8 cellular contexts compared by ENCODE assay signal in the genomic region with DNA sequence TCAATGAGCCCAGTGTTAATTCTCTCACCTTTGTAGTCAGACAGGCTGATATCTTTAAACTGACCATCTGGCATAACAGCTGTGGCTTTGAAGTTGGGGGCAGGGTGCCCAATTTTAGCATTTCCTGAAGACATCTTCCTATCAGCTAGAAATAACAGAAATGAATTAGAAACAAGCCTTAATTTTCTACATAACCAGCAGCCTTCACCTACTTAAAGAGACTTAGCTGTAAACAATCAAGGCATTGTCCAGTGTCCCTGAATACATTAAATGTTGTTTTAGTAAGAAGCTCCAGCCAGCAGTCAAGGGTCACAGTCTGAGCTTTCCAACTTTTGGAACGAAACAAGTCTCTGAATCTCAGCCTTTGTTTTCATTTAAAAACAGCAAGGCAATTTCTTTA. TPM values are rescaled to one million over a fixed set of nuclear protein-coding genes. Genes with fewer than 3 reads are reported as not detected.
DNase-seq lines count a peak whose midpoint lies in the region; ATAC-seq and TF ChIP-seq lines count a peak whose summit lies in the region.

No MANE protein-coding gene starts in this region.

- TF ChIP-seq CTCF in fibroblast of pulmonary artery (IDR thresholded peaks at IDR 0.05; ENCODE audit: low read length, missing control alignments) (no peak), sigmoid colon (IDR thresholded peaks at IDR 0.05) (no peak)

- H3K27me3 ChIP-seq in sigmoid colon, result no peaks in the 10 kb centered on the region

- H3K4me3 ChIP-seq in fibroblast of pulmonary artery (replicated peaks; ENCODE audit: low read depth, low read length), result peak overlapping the region; percentile 1
- H3K4me3 ChIP-seq in sigmoid colon, result no peak overlapping the region

- no peak for ATAC-seq in T-helper 17 cell
- no peak for ATAC-seq in stimulated activated memory B cell treated with anti-CD40 and anti-IgM and Interleukin-4, amounts not matched to agents 10 μg/mL and 1 μg/mL and 100 μg/mL, for 72 hours
- no peak for ATAC-seq in HG03565 (IDR thresholded peaks at IDR 0.05; ENCODE audit: unreplicated experiment)

- H3K9me3 ChIP-seq in T-helper 17 cell (ENCODE audit: control insufficient read depth, low read length, poor library complexity, severe bottlenecking), result no peaks in the 10 kb centered on the region
- no peaks in the 10 kb centered on the region for H3K9me3 ChIP-seq in sigmoid colon

- peaks cover 44% of the 10 kb centered on the region for H3K36me3 Mint-ChIP-seq in T-helper 1 cell treated with Interleukin-12 subunit alpha and Interleukin-12 subunit beta and Interleukin-4 antibody, amounts not matched to agents 30 μg/mL and 1 μg/mL, for 36 hours (ENCODE audit: low read depth)
- H3K36me3 Mint-ChIP-seq in T-helper 17 cell (ENCODE audit: low read depth), result no peaks in the 10 kb centered on the region
- peaks cover 47% of the 10 kb centered on the region for H3K36me3 Mint-ChIP-seq in stimulated activated memory B cell treated with anti-CD40 and anti-IgM and Interleukin-4, amounts not matched to agents 10 μg/mL and 1 μg/mL and 100 μg/mL, for 72 hours

- peak overlapping the region; percentile 19 for H3K4me3 Mint-ChIP-seq in T-helper 1 cell treated with Interleukin-12 subunit alpha and Interleukin-12 subunit beta and Interleukin-4 antibody, amounts not matched to agents 30 μg/mL and 1 μg/mL, for 36 hours
- H3K4me3 Mint-ChIP-seq in T-helper 17 cell, result peak overlapping the region; percentile 19
- H3K4me3 Mint-ChIP-seq in stimulated activated memory B cell treated with anti-CD40 and anti-IgM and Interleukin-4, amounts not matched to agents 10 μg/mL and 1 μg/mL and 100 μg/mL, for 72 hours, result peak overlapping the region; percentile 99

- WGBS in sigmoid colon, 2 donors, result 11 to 24% methylated on average over 1 of the region's 1 CpG

- intact Hi-C loops in sigmoid colon (cut with DNase I), result no loop called here

- no peak for TF ChIP-seq POLR2A in sigmoid colon (IDR thresholded peaks at IDR 0.05)

- no peak overlapping the region for H3K27ac Mint-ChIP-seq in T-helper 1 cell treated with Interleukin-12 subunit alpha and Interleukin-12 subunit beta and Interleukin-4 antibody, amounts not matched to agents 30 μg/mL and 1 μg/mL, for 36 hours
- no peak overlapping the region for H3K27ac Mint-ChIP-seq in T-helper 17 cell
- peak overlapping the region; percentile 96 for H3K27ac Mint-ChIP-seq in stimulated activated memory B cell treated with anti-CD40 and anti-IgM and Interleukin-4, amounts not matched to agents 10 μg/mL and 1 μg/mL and 100 μg/mL, for 72 hours

- H3K4me1 ChIP-seq in sigmoid colon, result peaks cover 0 to 39% (median 33%) of the 10 kb centered on the region in 4 donors

- peaks cover 37% of the 10 kb centered on the region for H3K4me1 Mint-ChIP-seq in T-helper 1 cell treated with Interleukin-12 subunit alpha and Interleukin-12 subunit beta and Interleukin-4 antibody, amounts not matched to agents 30 μg/mL and 1 μg/mL, for 36 hours (ENCODE audit: low read depth)
- H3K4me1 Mint-ChIP-seq in T-helper 17 cell, result peaks cover 35% of the 10 kb centered on the region
- H3K4me1 Mint-ChIP-seq in stimulated activated memory B cell treated with anti-CD40 and anti-IgM and Interleukin-4, amounts not matched to agents 10 μg/mL and 1 μg/mL and 100 μg/mL, for 72 hours, result peaks cover 51% of the 10 kb centered on the region

- DNase-seq in T-helper 1 cell, result no peak
- DNase-seq in T-helper 17 cell, result no peak
- peak; percentile 20 for DNase-seq in fibroblast of pulmonary artery (ENCODE audit: low read depth)
- DNase-seq in sigmoid colon, result no peak
- no peak for DNase-seq in NCI-H2227 treated with DMSO at 0.1 percent for 48 hours (lab: John Stamatoyannopoulos, UW)

- peak overlapping the region in 2 of 4 donors; percentile 2 to 30 for H3K27ac ChIP-seq in sigmoid colon

- no peak for TF ChIP-seq EP300 in sigmoid colon (IDR thresholded peaks at IDR 0.05)

- peaks cover 12 to 41% (median 28%) of the 10 kb centered on the region in 4 donors for H3K36me3 ChIP-seq in sigmoid colon

- no peaks in the 10 kb centered on the region for H3K27me3 Mint-ChIP-seq in T-helper 1 cell treated with Interleukin-12 subunit alpha and Interleukin-12 subunit beta and Interleukin-4 antibody, amounts not matched to agents 30 μg/mL and 1 μg/mL, for 36 hours (ENCODE audit: low read depth)
- H3K27me3 Mint-ChIP-seq in T-helper 17 cell, result no peaks in the 10 kb centered on the region
- no peaks in the 10 kb centered on the region for H3K27me3 Mint-ChIP-seq in stimulated activated memory B cell treated with anti-CD40 and anti-IgM and Interleukin-4, amounts not matched to agents 10 μg/mL and 1 μg/mL and 100 μg/mL, for 72 hours

- H3K9me3 Mint-ChIP-seq in T-helper 1 cell treated with Interleukin-12 subunit alpha and Interleukin-12 subunit beta and Interleukin-4 antibody, amounts not matched to agents 30 μg/mL and 1 μg/mL, for 36 hours, result no peaks in the 10 kb centered on the region
- no peaks in the 10 kb centered on the region for H3K9me3 Mint-ChIP-seq in stimulated activated memory B cell treated with anti-CD40 and anti-IgM and Interleukin-4, amounts not matched to agents 10 μg/mL and 1 μg/mL and 100 μg/mL, for 72 hours

RNA-seq across cellular contexts. Expression of a gene that starts 2.8 kb away (rescaled TPM):
- 10 to 100 TPM; 55.0 to 69.2 TPM for total RNA-seq in T-helper 17 cell
- 100 to 1,000 TPM; 169 to 257 (median 224) TPM for total RNA-seq in sigmoid colon
- 100 to 1,000 TPM; 470 to 661 (median 517) TPM for polyA plus RNA-seq in sigmoid colon

RNA-seq across cellular contexts. Expression of a gene that starts 18.8 kb away (rescaled TPM):
- total RNA-seq in T-helper 17 cell (1 to 10 TPM in 1 of 2 donors, under 1 TPM in 1; 0.68 to 2.2 TPM), sigmoid colon (1 to 10 TPM in 3 of 4 donors, under 1 TPM in 1; 0.83 to 3.9 (median 1.9) TPM)
- 1 to 10 TPM; 1.2 to 5.9 (median 3.0) TPM for polyA plus RNA-seq in sigmoid colon

RNA-seq across cellular contexts. Expression of a gene that starts 19.0 kb away (rescaled TPM):
- total RNA-seq in T-helper 17 cell (under 1 TPM; 0.63 to 0.99 TPM), sigmoid colon (1 to 10 TPM in 1 of 4 donors, under 1 TPM in 3; 0.27 to 1.1 (median 0.77) TPM)
- polyA plus RNA-seq in sigmoid colon, result 1 to 10 TPM in 1 of 3 donors, under 1 TPM in 1, not detected in 1; 0.69 to 3.4 TPM

RNA-seq across cellular contexts. Expression of a gene that starts 27.9 kb away (rescaled TPM):
- total RNA-seq in T-helper 17 cell, result 1 to 10 TPM; 4.9 to 6.5 TPM
- 1 to 10 TPM; 4.3 to 7.8 (median 7.0) TPM for total RNA-seq in sigmoid colon
- 1 to 10 TPM; 5.8 to 9.2 (median 7.8) TPM for polyA plus RNA-seq in sigmoid colon

RNA-seq across cellular contexts. Expression of a gene that starts 31.7 kb away (rescaled TPM):
- total RNA-seq in T-helper 17 cell, result 10 to 100 TPM; 44.0 to 57.0 TPM
- total RNA-seq in sigmoid colon, result 10 to 100 TPM; 39.6 to 64.2 (median 55.1) TPM
- 100 to 1,000 TPM; 175 to 234 (median 217) TPM for polyA plus RNA-seq in sigmoid colon

Comparison
In these comparisons a context has a peak if more than half of its experiments do, and no peak if none do; other contexts are left out.
1. H3K4me3 Mint-ChIP-seq: peak in every context shown above with its lines; median percentile 99 in stimulated activated memory B cell treated with anti-CD40 and anti-IgM and Interleukin-4, amounts not matched to agents 10 μg/mL and 1 μg/mL and 100 μg/mL, for 72 hours; 19 in T-helper 1 cell treated with Interleukin-12 subunit alpha and Interleukin-12 subunit beta and Interleukin-4 antibody, amounts not matched to agents 30 μg/mL and 1 μg/mL, for 36 hours; 19 in T-helper 17 cell.